8 cellular contexts compared by ENCODE assay signal in the genomic region with DNA sequence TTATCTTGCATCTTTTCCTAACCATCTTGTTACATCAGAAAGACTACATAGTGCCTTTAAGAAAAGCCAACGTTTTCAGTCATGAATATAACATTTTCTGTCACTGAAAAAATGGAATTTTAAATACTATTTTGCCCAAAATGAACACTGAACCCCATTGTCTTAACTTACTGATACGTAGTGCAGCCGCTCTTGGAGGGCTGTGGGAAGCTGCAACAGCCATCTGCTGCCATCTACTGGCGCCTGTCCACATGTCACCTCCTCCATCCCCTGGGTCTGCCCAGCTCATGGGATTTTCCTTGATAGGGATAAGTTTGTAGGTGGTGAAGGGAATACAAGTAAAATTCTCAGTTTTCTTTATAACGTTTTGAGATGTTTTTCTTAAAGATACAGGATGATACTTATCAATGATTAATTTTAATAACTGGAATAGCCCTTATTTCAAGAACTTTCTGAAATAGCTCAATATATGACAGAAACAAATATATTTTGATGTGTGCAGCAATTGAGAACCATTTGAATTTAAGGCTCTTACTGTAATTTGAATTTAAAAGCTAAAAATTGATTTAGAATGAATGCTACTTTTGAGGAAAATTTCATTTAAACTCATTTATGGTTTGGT.
DNase-seq lines count a peak whose midpoint lies in the region; ATAC-seq and TF ChIP-seq lines count a peak whose summit lies in the region.

No MANE protein-coding gene starts in this region.

- peak; percentile 61 for DNase-seq in CD14-positive monocyte (ENCODE audit: low spot score)
- DNase-seq in NCI-H510A treated with DMSO at 0.1 percent for 48 hours (lab: John Stamatoyannopoulos, UW), result peak; percentile 78
- peak; percentile 91 for DNase-seq in activated CD4-positive, alpha-beta T cell treated with anti-CD3 and anti-CD28 coated beads, Interleukin-2, amount 10 ng/mL, durations not matched to agents 24 days and 14 days
- DNase-seq in coronary artery (ENCODE audit: low spot score), result no peak
- DNase-seq in lower leg skin (ENCODE audit: low spot score in 2 of 2), result peak; percentile 62 to 95
- DNase-seq in stimulated activated CD8-positive, alpha-beta memory T cell treated with anti-CD3 and anti-CD28 coated beads, Interleukin-12 subunit alpha, Interleukin-12 subunit beta, amount 100 ng/mL, for 4 hours (ENCODE audit: low read depth), result peak; percentile 47

- TF ChIP-seq POLR2A in lower leg skin (IDR thresholded peaks at IDR 0.05), result no peak

- peak; percentile 97 for ATAC-seq in GM19395 (IDR thresholded peaks at IDR 0.05; ENCODE audit: unreplicated experiment)
- peak; percentile 91 for ATAC-seq in HG03460 (IDR thresholded peaks at IDR 0.05; ENCODE audit: unreplicated experiment)

- intact Hi-C loops in CD14-positive monocyte (cut with micrococcal nuclease), result loop anchor here (2.0 to 10.0 kb wide), 4 partner anchors 90 to 860 kb away; no protein-coding TSS in a partner anchor
- intact Hi-C loops in activated CD4-positive, alpha-beta T cell treated with anti-CD3 and anti-CD28 coated beads, Interleukin-2, amount 10 ng/mL, durations not matched to agents 24 days and 14 days (cut with micrococcal nuclease), result loop anchor here (1.0 to 5.0 kb wide), 6 partner anchors 120 to 858 kb away; no protein-coding TSS in a partner anchor
- intact Hi-C loops in lower leg skin (cut with DNase I; ENCODE audit: low total_unique reads), result loop anchor here (10.0 kb wide), 1 partner anchor 860 kb away; no protein-coding TSS in a partner anchor

- no peak overlapping the region for H3K4me3 Mint-ChIP-seq in CD14-positive monocyte
- H3K4me3 Mint-ChIP-seq in activated CD4-positive, alpha-beta T cell treated with anti-CD3 and anti-CD28 coated beads, Interleukin-2, amount 10 ng/mL, durations not matched to agents 24 days and 14 days, result no peak overlapping the region

- TF ChIP-seq CTCF in CD14-positive monocyte (IDR thresholded peaks at IDR 0.05) (peak; percentile 98), coronary artery (IDR thresholded peaks at IDR 0.05) (peak; percentile 70), lower leg skin (IDR thresholded peaks at IDR 0.05) (no peak)

- peaks cover 3 to 10% (median 6%) of the 10 kb centered on the region in 3 donors for H3K27me3 Mint-ChIP-seq in CD14-positive monocyte (ENCODE audit: low read depth in 3 of 3)
- peaks cover 6% of the 10 kb centered on the region for H3K27me3 Mint-ChIP-seq in activated CD4-positive, alpha-beta T cell treated with anti-CD3 and anti-CD28 coated beads, Interleukin-2, amount 10 ng/mL, durations not matched to agents 24 days and 14 days

- peaks cover 0 to 2% (median 0%) of the 10 kb centered on the region in 7 donors for H3K9me3 Mint-ChIP-seq in CD14-positive monocyte
- H3K9me3 Mint-ChIP-seq in activated CD4-positive, alpha-beta T cell treated with anti-CD3 and anti-CD28 coated beads, Interleukin-2, amount 10 ng/mL, durations not matched to agents 24 days and 14 days, result no peaks in the 10 kb centered on the region

- H3K27ac Mint-ChIP-seq in CD14-positive monocyte, result no peak overlapping the region
- no peak overlapping the region for H3K27ac Mint-ChIP-seq in activated CD4-positive, alpha-beta T cell treated with anti-CD3 and anti-CD28 coated beads, Interleukin-2, amount 10 ng/mL, durations not matched to agents 24 days and 14 days

- peaks cover 36% of the 10 kb centered on the region for H3K4me1 Mint-ChIP-seq in CD14-positive monocyte
- peaks cover 14% of the 10 kb centered on the region for H3K4me1 Mint-ChIP-seq in activated CD4-positive, alpha-beta T cell treated with anti-CD3 and anti-CD28 coated beads, Interleukin-2, amount 10 ng/mL, durations not matched to agents 24 days and 14 days

- peaks cover 0 to 5% of the 10 kb centered on the region in 2 donors for H3K36me3 Mint-ChIP-seq in CD14-positive monocyte
- no peaks in the 10 kb centered on the region for H3K36me3 Mint-ChIP-seq in activated CD4-positive, alpha-beta T cell treated with anti-CD3 and anti-CD28 coated beads, Interleukin-2, amount 10 ng/mL, durations not matched to agents 24 days and 14 days (ENCODE audit: low read depth)

- WGBS in lower leg skin, 2 donors, result 0 to 1% methylated on average over 5 of the region's 5 CpGs

- no peak overlapping the region for H3K27ac ChIP-seq in coronary artery

- H3K4me3 ChIP-seq in coronary artery (no peak overlapping the region), lower leg skin (ENCODE audit: low read depth, poor library complexity, severe bottlenecking) (no peak overlapping the region)

Comparison
In these comparisons a context has a peak if more than half of its experiments do, and no peak if none do; other contexts are left out.
1. CTCF ChIP-seq: peak in CD14-positive monocyte (single experiment) and coronary artery (single experiment); none in lower leg skin (0 of 3).